9 cellular contexts compared by ENCODE assay signal in genomic region chrX:66110112-66110511, GRCh38. TPM values are rescaled to one million over a fixed set of nuclear protein-coding genes. Genes with fewer than 3 reads are reported as not detected.
DNase-seq lines count a peak whose midpoint lies in the region; ATAC-seq and TF ChIP-seq lines count a peak whose summit lies in the region.
"Had no signal": no experiment of that assay in that cellular context is flagged by ENCODE, and none has a peak within 500 bp of the region (broad histone marks: within the 10 kb centered on the region; RNA-seq: fewer than 3 reads in every experiment).

No MANE protein-coding gene starts in this region.

- no peaks in the 10 kb centered on the region for H3K4me1 Mint-ChIP-seq in stimulated activated effector memory CD8-positive, alpha-beta T cell treated with anti-CD3 and anti-CD28 coated beads, Interleukin-12 subunit alpha, Interleukin-12 subunit beta, amount 100 ng/mL, for 72 hours
- H3K4me1 Mint-ChIP-seq: central memory CD8-positive, alpha-beta T cell had no signal

- no peaks in the 10 kb centered on the region for H3K36me3 ChIP-seq in tibial artery

- DNase-seq in AG04449 (ENCODE audit: low read depth, low spot score) (no peak), RKO (ENCODE audit: low spot score) (peak; percentile 79), foreskin keratinocyte (peak in 1 of 2 donors; percentile 1), tibial artery (no peak)
- no peak for DNase-seq in stimulated activated effector memory CD8-positive, alpha-beta T cell treated with anti-CD3 and anti-CD28 coated beads, Interleukin-12 subunit alpha, Interleukin-12 subunit beta, amount 100 ng/mL, for 72 hours (ENCODE audit: low spot score in 2 of 2)

- H3K4me3 Mint-ChIP-seq in stimulated activated effector memory CD8-positive, alpha-beta T cell treated with anti-CD3 and anti-CD28 coated beads, Interleukin-12 subunit alpha, Interleukin-12 subunit beta, amount 100 ng/mL, for 72 hours, result no peak overlapping the region
- H3K4me3 Mint-ChIP-seq: central memory CD8-positive, alpha-beta T cell had no signal

- H3K4me1 ChIP-seq in foreskin keratinocyte (no peaks in the 10 kb centered on the region), tibial artery (no peaks in the 10 kb centered on the region)

- H3K27me3 ChIP-seq in foreskin keratinocyte (no peaks in the 10 kb centered on the region), tibial artery (no peaks in the 10 kb centered on the region)

- peak; percentile 7 for TF ChIP-seq CTCF in AG04449 (IDR thresholded peaks at IDR 0.05; ENCODE audit: insufficient read depth, low read length, missing control alignments)
- TF ChIP-seq CTCF in GM12875 (IDR thresholded peaks at IDR 0.05; ENCODE audit: borderline replicate concordance, insufficient read depth, low read depth, low read length), result peak; percentile 33; the same call in 1 of the 2 replicates
- peak; percentile 64 for TF ChIP-seq CTCF in foreskin keratinocyte (conservative IDR thresholded peaks at IDR 0.05)
- peak; percentile 11 to 20 for TF ChIP-seq CTCF in tibial artery (IDR thresholded peaks at IDR 0.05)

- CTCF ChIA-PET in AG04449 (lab: Yijun Ruan, JAX), result interaction anchor here (1.0 to 1.4 kb wide), 5 partner anchors 20 to 621 kb away, joined by 3 to 4 read pairs (median 3); no protein-coding TSS in a partner anchor

- no peak overlapping the region for H3K27ac Mint-ChIP-seq in stimulated activated effector memory CD8-positive, alpha-beta T cell treated with anti-CD3 and anti-CD28 coated beads, Interleukin-12 subunit alpha, Interleukin-12 subunit beta, amount 100 ng/mL, for 72 hours

- no peaks in the 10 kb centered on the region for H3K36me3 Mint-ChIP-seq in stimulated activated effector memory CD8-positive, alpha-beta T cell treated with anti-CD3 and anti-CD28 coated beads, Interleukin-12 subunit alpha, Interleukin-12 subunit beta, amount 100 ng/mL, for 72 hours

- H3K27ac ChIP-seq in foreskin keratinocyte (no peak overlapping the region), tibial artery (no peak overlapping the region)

- POLR2A ChIA-PET in AG04449 (lab: Yijun Ruan, JAX), result no interaction called here

- H3K4me3 ChIP-seq in AG04449 (ENCODE audit: low read depth, low read length), result no peak overlapping the region
- H3K4me3 ChIP-seq in GM12875 (ENCODE audit: low read depth, low read length), result no peak overlapping the region
- H3K4me3 ChIP-seq in tibial artery, result no peak overlapping the region

- H3K9me3 ChIP-seq in tibial artery, result no peaks in the 10 kb centered on the region

- H3K9me3 Mint-ChIP-seq in stimulated activated effector memory CD8-positive, alpha-beta T cell treated with anti-CD3 and anti-CD28 coated beads, Interleukin-12 subunit alpha, Interleukin-12 subunit beta, amount 100 ng/mL, for 72 hours, result no peaks in the 10 kb centered on the region

- intact Hi-C loops in tibial artery (cut with DNase I; ENCODE audit: low total_unique reads), result loop anchor here (10.0 kb wide), 1 partner anchor 1035 kb away; no protein-coding TSS in a partner anchor

- ATAC-seq in foreskin keratinocyte, result no peak
- ATAC-seq in stimulated activated effector memory CD8-positive, alpha-beta T cell treated with anti-CD3 and anti-CD28 coated beads, Interleukin-12 subunit alpha, Interleukin-12 subunit beta, amount 100 ng/mL, for 72 hours, result no peak
- ATAC-seq in GM21717 (IDR thresholded peaks at IDR 0.05; ENCODE audit: unreplicated experiment), result no peak
- no peak for ATAC-seq in GM18870 (IDR thresholded peaks at IDR 0.05; ENCODE audit: unreplicated experiment)

RNA-seq across cellular contexts. Expression of gene HEPH, which starts 53.9 kb away (rescaled TPM):
- 0.11 and 1.1 TPM in 2 replicates for total RNA-seq in foreskin keratinocyte
- 0.04 and 0.28 TPM in 2 replicates for polyA plus RNA-seq in foreskin keratinocyte

Comparison
In these comparisons a context has a peak if more than half of its experiments do, and no peak if none do; other contexts are left out.
1. CTCF ChIP-seq: peak in every context shown above with its lines; median percentile 64 in foreskin keratinocyte; 33 in GM12875; 16 in tibial artery; 7 in AG04449.